Comparison of ENCODE assay signal across 1 cellular context in the genomic region with DNA sequence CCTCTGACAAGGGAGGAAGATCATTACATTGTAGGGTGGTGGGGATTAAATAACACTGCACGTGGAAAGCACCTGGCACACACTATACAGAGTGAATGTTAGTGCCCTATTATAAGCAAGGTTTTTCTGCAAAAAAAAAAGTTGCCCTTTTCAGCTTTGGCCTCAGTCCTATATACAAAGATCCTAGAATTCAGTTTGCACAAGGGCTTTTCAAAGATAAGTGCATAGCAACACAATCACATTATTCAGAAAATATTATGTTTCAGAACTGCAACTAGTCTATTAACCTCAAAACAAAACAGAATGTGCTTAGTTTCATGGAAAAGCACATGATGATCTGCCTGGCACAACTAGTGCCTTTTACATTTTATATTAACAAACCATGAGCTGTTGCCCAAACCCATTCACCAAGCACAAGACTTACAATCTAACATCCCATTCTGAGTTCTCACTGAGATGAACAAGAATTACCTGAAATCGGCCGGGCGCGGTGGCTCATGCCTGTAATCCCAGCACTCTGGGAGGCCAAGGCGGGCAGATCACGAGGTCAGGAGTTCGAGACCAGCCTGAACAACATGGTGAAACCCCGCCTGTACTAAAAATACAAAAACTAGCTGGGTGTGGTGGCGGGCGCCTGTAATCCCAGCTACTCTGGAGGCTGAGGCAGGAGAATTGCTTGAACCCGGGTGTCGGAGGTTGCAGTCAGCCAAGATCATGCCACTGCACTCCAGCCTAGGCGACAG.
TF ChIP-seq lines count a peak whose summit lies in the region.

No MANE protein-coding gene starts in this region.

TF ChIP-seq in IMR-90, 13 proteins besides CTCF, POLR2A, EP300 and RAD21:
- no peak for TF ChIP-seq BHLHE40 (IDR thresholded peaks at IDR 0.05; ENCODE audit: low read depth, low read length)
- TF ChIP-seq FOS (IDR thresholded peaks at IDR 0.05; ENCODE audit: low read depth, low read length) = no peak
- no peak for TF ChIP-seq RCOR1 (IDR thresholded peaks at IDR 0.05; ENCODE audit: insufficient replicate concordance, low read length)
- no peak for TF ChIP-seq MXI1 (IDR thresholded peaks at IDR 0.05; ENCODE audit: borderline replicate concordance, low read depth, low read length)
- no peak for TF ChIP-seq CEBPB (IDR thresholded peaks at IDR 0.05; ENCODE audit: low read depth, low read length)
- no peak for TF ChIP-seq CHD1 (IDR thresholded peaks at IDR 0.05; ENCODE audit: low read depth, low read length)
TF ChIP-seq in IMR-90: peak in this region for 0.
